Comparison of ENCODE assay signal across 21 cellular contexts in the genomic region with DNA sequence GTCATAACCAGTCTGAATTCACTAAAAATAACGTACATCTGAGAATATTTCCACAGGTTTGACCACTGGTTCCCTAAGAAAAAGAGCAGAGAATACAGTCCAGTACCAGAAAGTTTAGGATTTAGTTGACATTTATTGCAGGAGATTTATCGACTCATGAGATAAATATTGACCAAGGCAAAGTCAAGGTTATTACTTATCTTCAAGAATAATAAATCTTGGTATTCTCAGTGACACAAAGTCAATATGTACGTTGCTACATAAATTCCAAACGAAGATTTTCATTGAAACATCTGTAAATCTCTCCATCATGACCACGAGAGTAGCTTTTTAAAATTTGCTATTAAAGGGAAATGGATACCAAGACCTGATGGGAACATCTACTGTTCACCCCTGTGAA. TPM values are rescaled to one million over a fixed set of nuclear protein-coding genes. Genes with fewer than 3 reads are reported as not detected.
DNase-seq lines count a peak whose midpoint lies in the region; ATAC-seq, FAIRE-seq and TF ChIP-seq lines count a peak whose summit lies in the region.
"Had no signal": no experiment of that assay in that cellular context is flagged by ENCODE, and none has a peak within 500 bp of the region (broad histone marks: within the 10 kb centered on the region; RNA-seq: fewer than 3 reads in every experiment).

No MANE protein-coding gene starts in this region.

- no peak overlapping the region for H3K9ac ChIP-seq in HepG2 (ENCODE audit: insufficient read depth, low read depth, low read length)

- DNase-seq in HepG2 (ENCODE audit: low spot score) (no peak), right lobe of liver (no peak), body of pancreas (no peak), osteoblast (ENCODE audit: insufficient read length, low spot score, missing footprints) (no peak), NCI-H82 (lab: John Stamatoyannopoulos, UW) (no peak), stomach (no peak), BE2C (no peak)
- DNase-seq: DMS79; GOT3; MG63; NCI-H1092 treated with DMSO at 0.1 percent for 48 hours; NCI-H1694; NCI-H2107; NCI-H226; NK-92 treated with Interleukin-12 subunit alpha and Interleukin-12 subunit beta, amount 100 ng/mL, for 24 hours; Right ventricle myocardium superior had no signal

- POLR2A ChIA-PET in HepG2 (lab: Yijun Ruan, JAX), result no interaction called here

- H3K4me3 ChIP-seq in HepG2 (replicated peaks in 1 of 3; ENCODE audit: insufficient read depth in 1 of 3, low read depth in 2 of 3, low read length in 3 of 3) (no peak overlapping the region), right lobe of liver (no peak overlapping the region), body of pancreas (no peak overlapping the region), osteoblast (ENCODE audit: insufficient read depth, low read length) (peak overlapping the region; percentile 9), stomach (no peak overlapping the region), BE2C (ENCODE audit: low read depth, low read length) (no peak overlapping the region)
- H3K4me3 ChIP-seq: MG63 had no signal

- ATAC-seq in HepG2 (no peak), right lobe of liver (no peak), body of pancreas (peak; percentile 65), GM19467 (IDR thresholded peaks at IDR 0.05; ENCODE audit: unreplicated experiment) (no peak)

- peaks cover 0 to 17% of the 10 kb centered on the region in 2 experiments; a peak in 3 of 5 replicates for H3K27me3 ChIP-seq in HepG2 (ENCODE audit: control insufficient read depth in 1 of 2, insufficient read depth in 2 of 2, low read length in 2 of 2)
- H3K27me3 ChIP-seq in right lobe of liver, result no peaks in the 10 kb centered on the region
- H3K27me3 ChIP-seq in body of pancreas, result no peaks in the 10 kb centered on the region
- no peaks in the 10 kb centered on the region for H3K27me3 ChIP-seq in osteoblast (ENCODE audit: insufficient read depth, low read length)
- no peaks in the 10 kb centered on the region for H3K27me3 ChIP-seq in stomach
- H3K27me3 ChIP-seq in BE2C, result peaks cover 8% of the 10 kb centered on the region
- H3K27me3 ChIP-seq: MG63 had no signal

- no TSS peak for BruUV-seq in HepG2 (replicated peaks; lab: Mats Ljungman, UMichigan)

- H3K79me2 ChIP-seq in HepG2 (ENCODE audit: insufficient read depth, low read length) (no peaks in the 10 kb centered on the region), osteoblast (ENCODE audit: insufficient read depth, low read length) (no peaks in the 10 kb centered on the region)

- TF ChIP-seq CTCF in HepG2 (CRISPR knock-in tag; IDR thresholded peaks at IDR 0.05), result no peak
- TF ChIP-seq CTCF in right lobe of liver (IDR thresholded peaks at IDR 0.05), result no peak
- no peak for TF ChIP-seq CTCF in body of pancreas (IDR thresholded peaks at IDR 0.05)
- TF ChIP-seq CTCF in osteoblast (IDR thresholded peaks at IDR 0.05; ENCODE audit: extremely low read depth, low read depth, low read length), result no peak
- no peak for TF ChIP-seq CTCF in stomach (IDR thresholded peaks at IDR 0.05)
- no peak for TF ChIP-seq CTCF in BE2C (IDR thresholded peaks at IDR 0.05; ENCODE audit: low read depth, low read length)

- in situ Hi-C loops in HepG2 (cut with HindIII; ENCODE audit: extremely low pct_ligation_motif_present, low pct_unique_long_range_greater_than_20kb), result no loop called here

- H4K20me1 ChIP-seq in HepG2 (ENCODE audit: insufficient read depth, low read length) (no peaks in the 10 kb centered on the region), osteoblast (ENCODE audit: insufficient read depth, low read length) (no peaks in the 10 kb centered on the region)

- 15% methylated on average over 5 of the region's 5 CpGs for WGBS in HepG2 (ENCODE audit: low lambda C conversion rate)
- 51% methylated on average over 5 of the region's 5 CpGs for WGBS in right lobe of liver (ENCODE audit: insufficient coverage, low coverage, low lambda C conversion rate, missing lambda C conversion rate)
- WGBS in body of pancreas, 2 donors, result 11 to 17% methylated on average over 5 of the region's 5 CpGs
- 26 to 40% (median 38%) methylated on average over 5 of the region's 5 CpGs for WGBS in stomach, 5 donors

- no peaks in the 10 kb centered on the region for H3K9me3 ChIP-seq in HepG2 (ENCODE audit: low read length)
- no peaks in the 10 kb centered on the region for H3K9me3 ChIP-seq in right lobe of liver
- no peaks in the 10 kb centered on the region for H3K9me3 ChIP-seq in body of pancreas
- H3K9me3 ChIP-seq in osteoblast (ENCODE audit: low read depth, low read length), result no peaks in the 10 kb centered on the region
- H3K9me3 ChIP-seq in stomach, result no peaks in the 10 kb centered on the region
- H3K9me3 ChIP-seq in BE2C, result no peaks in the 10 kb centered on the region
- H3K9me3 ChIP-seq: MG63 had no signal

- CTCF ChIA-PET in HepG2 (lab: Yijun Ruan, JAX; ENCODE audit: low intra/inter-chr PET ratio, low total read pairs), result no interaction called here

- H3K4me2 ChIP-seq in HepG2 (ENCODE audit: low read depth, low read length) (0 out of 2 replicates have a peak overlapping the region, but pooled peaks have one; percentile 57), osteoblast (ENCODE audit: insufficient read depth, low read length) (peak overlapping the region; percentile 23)

- FAIRE-seq in HepG2 (lab: Jason Lieb, UNC), result no peak
- FAIRE-seq: A204.1, G401.6, GM12891, GM19239 had no signal

- no peak for TF ChIP-seq RAD21 in HepG2 (CRISPR knock-in tag; IDR thresholded peaks at IDR 0.05)

- TF ChIP-seq POLR2A in HepG2 (IDR thresholded peaks at IDR 0.05; ENCODE audit: insufficient read depth in 1 of 2, low read depth in 2 of 2, low read length in 2 of 2), result no peak
- TF ChIP-seq POLR2A in right lobe of liver (IDR thresholded peaks at IDR 0.05), result no peak
- TF ChIP-seq POLR2A in body of pancreas (IDR thresholded peaks at IDR 0.05), result no peak
- TF ChIP-seq POLR2A in stomach (IDR thresholded peaks at IDR 0.05), result no peak

- TF ChIP-seq EP300 in HepG2 (IDR thresholded peaks at IDR 0.05; ENCODE audit: low read depth in 2 of 2, low read length in 2 of 2) (no peak), HepG2 (CRISPR knock-in tag; IDR thresholded peaks at IDR 0.05; ENCODE audit: borderline replicate concordance) (no peak), stomach (IDR thresholded peaks at IDR 0.05) (no peak)

- intact Hi-C loops in HepG2 (cut with micrococcal nuclease; ENCODE audit: unreplicated experiment) (no loop called here), right lobe of liver (cut with DNase I) (no loop called here), body of pancreas (cut with DNase I) (no loop called here), stomach (cut with DNase I; ENCODE audit: low total_unique reads) (no loop called here)

- H3K27ac ChIP-seq in HepG2 (ENCODE audit: extremely low read length, insufficient read depth, low read length) (no peak overlapping the region), right lobe of liver (no peak overlapping the region), body of pancreas (peak overlapping the region; percentile 23 to 67 (median 52)), osteoblast (ENCODE audit: low read depth, low read length) (peak overlapping the region; percentile 87), stomach (no peak overlapping the region)

- H2AFZ ChIP-seq in HepG2 (ENCODE audit: low read length), result no peak overlapping the region
- H2AFZ ChIP-seq in osteoblast (ENCODE audit: low read length), result peak overlapping the region; percentile 44

- peaks cover 41% of the 10 kb centered on the region for H3K4me1 ChIP-seq in HepG2 (ENCODE audit: insufficient read depth, low read length)
- no peaks in the 10 kb centered on the region for H3K4me1 ChIP-seq in right lobe of liver
- peaks cover 25% of the 10 kb centered on the region for H3K4me1 ChIP-seq in body of pancreas
- H3K4me1 ChIP-seq in osteoblast (ENCODE audit: insufficient read depth, low read length), result peaks cover 37% of the 10 kb centered on the region
- H3K4me1 ChIP-seq in stomach, result no peaks in the 10 kb centered on the region
- H3K4me1 ChIP-seq in BE2C, result no peaks in the 10 kb centered on the region

- no peaks in the 10 kb centered on the region for H3K36me3 ChIP-seq in HepG2 (replicated peaks in 1 of 2; ENCODE audit: control insufficient read depth in 1 of 2, insufficient read depth in 2 of 2, low read length in 2 of 2)
- no peaks in the 10 kb centered on the region for H3K36me3 ChIP-seq in right lobe of liver
- no peaks in the 10 kb centered on the region for H3K36me3 ChIP-seq in body of pancreas (replicated peaks in 1 of 2; ENCODE audit: insufficient read depth in 1 of 2, low read depth in 2 of 2)
- no peaks in the 10 kb centered on the region for H3K36me3 ChIP-seq in osteoblast (ENCODE audit: insufficient read depth, low read length)
- H3K36me3 ChIP-seq in stomach, result no peaks in the 10 kb centered on the region
- H3K36me3 ChIP-seq in BE2C, result no peaks in the 10 kb centered on the region
- H3K36me3 ChIP-seq: MG63 had no signal

TF ChIP-seq in HepG2, 621 proteins besides CTCF, POLR2A, EP300 and RAD21 (continues in another document):
- no peak for TF ChIP-seq NFKB2 (CRISPR knock-in tag; IDR thresholded peaks at IDR 0.05; ENCODE audit: borderline replicate concordance)

RNA-seq across cellular contexts. Expression of a gene that starts 39.4 kb away (rescaled TPM):
- total RNA-seq in HepG2 (2016; rRNA removed; fragmentation: Illumina TruSeq; extraction: Trizol) (6.8 and 8.3 TPM in 2 replicates), right lobe of liver (10 to 100 TPM; 24.9 to 55.5 (median 40.0) TPM), body of pancreas (100 to 1,000 TPM; 130 to 229 TPM), osteoblast (62.6 and 69.5 TPM in 2 replicates), stomach (10 to 100 TPM; 45.1 to 84.9 (median 68.8) TPM)
- total RNA-seq in HepG2 (2016; cell fraction: cytosol; rRNA removed; fragmentation: Illumina TruSeq; extraction: Trizol; ENCODE audit: low read depth), result 5.3 and 6.7 TPM in 2 replicates
- 6.0 and 6.8 TPM in 2 replicates for total RNA-seq in HepG2 (2016; cell fraction: insoluble cytoplasmic fraction; rRNA removed; fragmentation: Illumina TruSeq; extraction: Trizol)
- 5.8 and 7.2 TPM in 2 replicates for total RNA-seq in HepG2 (2016; cell fraction: membrane; rRNA removed; fragmentation: Illumina TruSeq; extraction: Trizol)
- 9.6 and 9.8 TPM in 2 replicates for total RNA-seq in HepG2 (2016; cell fraction: nucleus; rRNA removed; fragmentation: Illumina TruSeq; extraction: Trizol)
- polyA plus RNA-seq in HepG2 (2011; rRNA removed) (4.0 and 5.6 TPM in 2 replicates), stomach (10 to 100 TPM; 10.2 to 15.1 (median 12.4) TPM)
- polyA plus RNA-seq in HepG2 (2011; cell fraction: cytosol; rRNA removed), result 3.2 and 4.2 TPM in 2 replicates
- polyA plus RNA-seq in HepG2 (2011; cell fraction: nucleus; rRNA removed), result 10.8 and 14.7 TPM in 2 replicates
- polyA plus RNA-seq in HepG2 (2012), result 5.0 and 10.6 TPM in 2 replicates
- polyA plus RNA-seq in HepG2 (2016; cell fraction: cytosol; fragmentation: Illumina TruSeq; extraction: Trizol; ENCODE audit: low read depth), result 2.0 and 2.5 TPM in 2 replicates
- 5.9 and 7.3 TPM in 2 replicates for polyA plus RNA-seq in HepG2 (2016; cell fraction: insoluble cytoplasmic fraction; fragmentation: Illumina TruSeq; extraction: Trizol; ENCODE audit: low read depth)
- 3.6 and 4.4 TPM in 2 replicates for polyA plus RNA-seq in HepG2 (2016; cell fraction: membrane; fragmentation: Illumina TruSeq; extraction: Trizol; ENCODE audit: low read depth)
- 13.4 and 14.4 TPM in 2 replicates for polyA plus RNA-seq in HepG2 (2016; cell fraction: nucleus; fragmentation: Illumina TruSeq; extraction: Trizol; ENCODE audit: insufficient read depth, low read depth)
- polyA minus RNA-seq in HepG2 (2011; rRNA and poly(A)+ RNA removed; ENCODE audit: low replicate concordance), result 14.7 and 40.4 TPM in 2 replicates
- 7.3 and 9.2 TPM in 2 replicates for polyA minus RNA-seq in HepG2 (2011; cell fraction: cytosol; rRNA and poly(A)+ RNA removed)
- polyA minus RNA-seq in HepG2 (2011; cell fraction: nucleus; rRNA and poly(A)+ RNA removed), result 26.9 and 31.1 TPM in 2 replicates
- polyA plus RNA-seq in BE2C (2012; ENCODE audit: insufficient read depth, insufficient read length, low read depth), result 0.82 TPM

Comparison
In these comparisons a context has a peak if more than half of its experiments do, and no peak if none do; other contexts are left out.
1. H3K27ac ChIP-seq: peak in body of pancreas (4 of 4) and osteoblast (single experiment); none in HepG2 (single experiment), right lobe of liver (0 of 3) and stomach (0 of 5).